ENCODE assay signal across 31 cellular contexts in the genomic region with DNA sequence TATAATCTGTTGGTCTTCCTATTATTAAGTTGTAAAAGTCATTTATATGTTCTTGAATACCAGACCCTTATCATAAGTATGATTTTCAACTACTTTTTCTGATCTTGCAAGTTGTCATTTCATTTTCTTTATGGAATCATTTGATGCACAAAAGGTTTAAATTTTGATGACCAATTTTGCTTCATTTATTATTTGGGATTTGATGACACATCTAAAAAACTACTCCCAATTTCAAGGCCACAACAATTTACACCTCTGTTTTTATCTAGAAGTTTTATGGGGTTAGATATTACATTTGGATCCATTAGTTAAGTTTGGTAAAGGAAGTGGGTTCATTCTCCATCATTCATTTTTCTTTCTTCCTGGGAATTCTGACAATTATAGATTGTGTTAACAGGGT.
DNase-seq lines count a peak whose midpoint lies in the region; ATAC-seq, FAIRE-seq and TF ChIP-seq lines count a peak whose summit lies in the region.
"Had no signal": no experiment of that assay in that cellular context is flagged by ENCODE, and none has a peak within 500 bp of the region (broad histone marks: within the 10 kb centered on the region; RNA-seq: fewer than 3 reads in every experiment).

No MANE protein-coding gene starts in this region.

- H3K27ac ChIP-seq in HepG2 (ENCODE audit: extremely low read length, insufficient read depth, low read length) (no peak overlapping the region), right lobe of liver (no peak overlapping the region), Karpas-422 (ENCODE audit: low read length) (no peak overlapping the region)
- H3K27ac ChIP-seq: 22Rv1; A549; BLaER1; BLaER1 treated with 17β-estradiol and CSF1 and Interleukin-3, amounts not matched to agents 10 nM and 100 nM; C4-2B had no signal

- DNase-seq in HepG2 (ENCODE audit: low spot score) (no peak), right lobe of liver (no peak), Karpas-422 (no peak), NCI-H2171 treated with DMSO at 0.1 percent for 48 hours (lab: John Stamatoyannopoulos, UW) (no peak)
- DNase-seq: 8988T; ACHN; AML-193; BE2C; C1 segment of cervical spinal cord; Caco-2; Calu3; CD4-positive, alpha-beta memory T cell; CD4-positive, alpha-beta T cell; CD4-positive, CD25-positive, alpha-beta regulatory T cell; CD8-positive, alpha-beta memory T cell; CD8-positive, alpha-beta T cell; COR-L47; DMS 273 treated with DMSO at 0.1 percent for 48 hours; DMS153; DMS53; DMS79; DMS79 treated with DMSO at 0.1 percent for 48 hours; DND-41; EL had no signal

- H3K27me3 ChIP-seq in HepG2 (ENCODE audit: control insufficient read depth in 1 of 2, insufficient read depth in 2 of 2, low read length in 2 of 2) (no peaks in the 10 kb centered on the region), right lobe of liver (no peaks in the 10 kb centered on the region), Karpas-422 (ENCODE audit: low read length) (no peaks in the 10 kb centered on the region)
- H3K27me3 ChIP-seq: BE2C; BLaER1; BLaER1 treated with 17β-estradiol and CSF1 and Interleukin-3, amounts not matched to agents 10 nM and 100 nM had no signal

- H3K4me2 ChIP-seq in HepG2 (ENCODE audit: low read depth, low read length) = no peak overlapping the region
- H3K4me2 ChIP-seq in Karpas-422 (ENCODE audit: low read depth, low read length, poor library complexity, severe bottlenecking) = no peak overlapping the region
- H3K4me2 ChIP-seq: A549; BLaER1; BLaER1 treated with 17β-estradiol and CSF1 and Interleukin-3, amounts not matched to agents 10 nM and 100 nM had no signal

- H3K9me3 ChIP-seq in HepG2 (ENCODE audit: low read length) = peaks cover 80% of the 10 kb centered on the region
- H3K9me3 ChIP-seq in right lobe of liver = no peaks in the 10 kb centered on the region
- peaks cover 17% of the 10 kb centered on the region; the same call in 1 of the 2 replicates for H3K9me3 ChIP-seq in Karpas-422 (ENCODE audit: low read length)
- H3K9me3 ChIP-seq: A549, BE2C, Caco-2 had no signal

- in situ Hi-C loops in HepG2 (cut with HindIII; ENCODE audit: extremely low pct_ligation_motif_present, low pct_unique_long_range_greater_than_20kb) = no loop called here

- no peak for TF ChIP-seq CTCF in HepG2 (CRISPR knock-in tag; IDR thresholded peaks at IDR 0.05)
- TF ChIP-seq CTCF in right lobe of liver (IDR thresholded peaks at IDR 0.05) = no peak

- POLR2A ChIA-PET in HepG2 (lab: Yijun Ruan, JAX) = no interaction called here

- no TSS peak for BruUV-seq in HepG2 (replicated peaks; lab: Mats Ljungman, UMichigan)

- H2AFZ ChIP-seq in HepG2 (ENCODE audit: low read length) (no peak overlapping the region), Karpas-422 (ENCODE audit: low read length) (peak overlapping the region; percentile 84)

- intact Hi-C loops in HepG2 (cut with micrococcal nuclease; ENCODE audit: unreplicated experiment) (no loop called here), right lobe of liver (cut with DNase I) (no loop called here)

- H3K79me2 ChIP-seq in HepG2 (ENCODE audit: insufficient read depth, low read length) = no peaks in the 10 kb centered on the region
- H3K79me2 ChIP-seq in Karpas-422 (ENCODE audit: low read length) = no peaks in the 10 kb centered on the region

- CTCF ChIA-PET in HepG2 (lab: Yijun Ruan, JAX; ENCODE audit: low intra/inter-chr PET ratio, low total read pairs) = no interaction called here

- H3K4me1 ChIP-seq in HepG2 (ENCODE audit: insufficient read depth, low read length) = no peaks in the 10 kb centered on the region
- H3K4me1 ChIP-seq in right lobe of liver = no peaks in the 10 kb centered on the region
- no peaks in the 10 kb centered on the region for H3K4me1 ChIP-seq in Karpas-422 (ENCODE audit: low read length)
- H3K4me1 ChIP-seq: A549; BE2C; BLaER1; BLaER1 treated with 17β-estradiol and CSF1 and Interleukin-3, amounts not matched to agents 10 nM and 100 nM; Caco-2 had no signal

- TF ChIP-seq RAD21 in HepG2 (CRISPR knock-in tag; IDR thresholded peaks at IDR 0.05) = no peak

- no peaks in the 10 kb centered on the region for H4K20me1 ChIP-seq in HepG2 (ENCODE audit: insufficient read depth, low read length)
- no peaks in the 10 kb centered on the region for H4K20me1 ChIP-seq in Karpas-422 (ENCODE audit: insufficient read depth, low read depth, low read length)
- H4K20me1 ChIP-seq: BLaER1; BLaER1 treated with 17β-estradiol and CSF1 and Interleukin-3, amounts not matched to agents 10 nM and 100 nM had no signal

- H3K9ac ChIP-seq in HepG2 (ENCODE audit: insufficient read depth, low read depth, low read length) = no peak overlapping the region
- no peak overlapping the region for H3K9ac ChIP-seq in Karpas-422 (ENCODE audit: low read length)
- H3K9ac ChIP-seq: BLaER1; BLaER1 treated with 17β-estradiol and CSF1 and Interleukin-3, amounts not matched to agents 10 nM and 100 nM had no signal

- no peaks in the 10 kb centered on the region for H3K36me3 ChIP-seq in HepG2 (replicated peaks in 1 of 2; ENCODE audit: control insufficient read depth in 1 of 2, insufficient read depth in 2 of 2, low read length in 2 of 2)
- no peaks in the 10 kb centered on the region for H3K36me3 ChIP-seq in right lobe of liver
- H3K36me3 ChIP-seq in Karpas-422 (ENCODE audit: insufficient read depth, low read length) = no peaks in the 10 kb centered on the region
- H3K36me3 ChIP-seq: BE2C; BLaER1; BLaER1 treated with 17β-estradiol and CSF1 and Interleukin-3, amounts not matched to agents 10 nM and 100 nM had no signal

- FAIRE-seq in HepG2 (lab: Jason Lieb, UNC) = no peak
- FAIRE-seq: A204.1, A549, D721Med had no signal

- TF ChIP-seq EP300 in HepG2 (IDR thresholded peaks at IDR 0.05; ENCODE audit: low read depth in 2 of 2, low read length in 2 of 2) = no peak
- no peak for TF ChIP-seq EP300 in HepG2 (CRISPR knock-in tag; IDR thresholded peaks at IDR 0.05; ENCODE audit: borderline replicate concordance)

- H3K9me2 ChIP-seq in Karpas-422 (replicated peaks; ENCODE audit: insufficient read depth, low read length) = no peaks in the 10 kb centered on the region

- H3K4me3 ChIP-seq in HepG2 (replicated peaks in 1 of 3; ENCODE audit: insufficient read depth in 1 of 3, low read depth in 2 of 3, low read length in 3 of 3) (no peak overlapping the region), right lobe of liver (no peak overlapping the region), Karpas-422 (ENCODE audit: low read length) (no peak overlapping the region)
- H3K4me3 ChIP-seq: A549; BLaER1; BLaER1 treated with 17β-estradiol and CSF1 and Interleukin-3, amounts not matched to agents 10 nM and 100 nM had no signal

- no peak for TF ChIP-seq POLR2A in HepG2 (IDR thresholded peaks at IDR 0.05; ENCODE audit: insufficient read depth in 1 of 2, low read depth in 2 of 2, low read length in 2 of 2)
- no peak for TF ChIP-seq POLR2A in right lobe of liver (IDR thresholded peaks at IDR 0.05)

- no peak for ATAC-seq in HepG2
- ATAC-seq in right lobe of liver = no peak
- ATAC-seq: A549; CD8-positive, alpha-beta T cell had no signal

TF ChIP-seq in HepG2, 621 proteins besides CTCF, POLR2A, EP300 and RAD21:
- peak; percentile 70 for TF ChIP-seq MAFF (IDR thresholded peaks at IDR 0.05; ENCODE audit: low read depth, low read length)
- TF ChIP-seq HOXA7 (CRISPR knock-in tag; IDR thresholded peaks at IDR 0.05) = no peak
- peak; percentile 61 to 83; a peak in 3 of 4 replicates for TF ChIP-seq MAFK (conservative IDR thresholded peaks at IDR 0.05 in 1 of 2, IDR thresholded peaks at IDR 0.05 in 1 of 2; ENCODE audit: low read length in 2 of 2)
TF ChIP-seq in HepG2: peak in this region for 2.
